1 cellular context compared by ENCODE assay signal in genomic region chr19:49664171-49665070, GRCh38.
A peak's percentile ranks its signal among the peaks of the same experiment; 100 is the strongest.
TF ChIP-seq lines count a peak whose summit lies in the region.

No MANE protein-coding gene starts in this region.

TF ChIP-seq in HepG2, 621 proteins besides CTCF, POLR2A, EP300 and RAD21 (continued from another document and continues in another):
- TF ChIP-seq SMC3 (IDR thresholded peaks at IDR 0.05; ENCODE audit: low read length) (no peak), AHDC1 (CRISPR knock-in tag; IDR thresholded peaks at IDR 0.05; ENCODE audit: borderline replicate concordance) (no peak), JARID2 (CRISPR knock-in tag; IDR thresholded peaks at IDR 0.05; ENCODE audit: insufficient replicate concordance) (no peak), ZNF569 (CRISPR knock-in tag; IDR thresholded peaks at IDR 0.05; ENCODE audit: borderline replicate concordance) (no peak), ZNF552 (CRISPR knock-in tag; IDR thresholded peaks at IDR 0.05; ENCODE audit: borderline replicate concordance) (no peak), THYN1 (CRISPR knock-in tag; IDR thresholded peaks at IDR 0.05; ENCODE audit: borderline replicate concordance, low read depth) (no peak), ZNF274 (CRISPR knock-in tag; IDR thresholded peaks at IDR 0.05) (no peak), FOSL1 (CRISPR knock-in tag; IDR thresholded peaks at IDR 0.05; ENCODE audit: borderline replicate concordance) (no peak), GLI4 (CRISPR knock-in tag; IDR thresholded peaks at IDR 0.05; ENCODE audit: borderline replicate concordance) (0 out of 2 replicates have a peak, but pooled peaks have one; percentile 33), ARHGAP35 (CRISPR knock-in tag; IDR thresholded peaks at IDR 0.05; ENCODE audit: borderline replicate concordance) (0 out of 2 replicates have a peak, but pooled peaks have one; percentile 61), ZMYM4 (CRISPR knock-in tag; IDR thresholded peaks at IDR 0.05) (no peak), NFIB (CRISPR knock-in tag; IDR thresholded peaks at IDR 0.05; ENCODE audit: borderline replicate concordance) (no peak), ZBTB3 (CRISPR knock-in tag; IDR thresholded peaks at IDR 0.05; ENCODE audit: borderline replicate concordance, low read depth) (no peak), NCOA5 (CRISPR knock-in tag; IDR thresholded peaks at IDR 0.05) (no peak), PREB (CRISPR knock-in tag; IDR thresholded peaks at IDR 0.05) (no peak), ZNF567 (CRISPR knock-in tag; IDR thresholded peaks at IDR 0.05; ENCODE audit: borderline replicate concordance) (no peak), ZNF230 (CRISPR knock-in tag; IDR thresholded peaks at IDR 0.05) (no peak; the same call in 1 of the 2 replicates), CREM (IDR thresholded peaks at IDR 0.05) (peak; percentile 33; the same call in 1 of the 2 replicates), CREM (CRISPR knock-in tag; IDR thresholded peaks at IDR 0.05) (no peak), CBX2 (IDR thresholded peaks at IDR 0.05; ENCODE audit: low read depth, low read length) (no peak), CBX2 (CRISPR knock-in tag; IDR thresholded peaks at IDR 0.05; ENCODE audit: low read depth) (no peak), ZNF225 (CRISPR knock-in tag; IDR thresholded peaks at IDR 0.05) (no peak), ZNF318 (CRISPR knock-in tag; IDR thresholded peaks at IDR 0.05) (no peak), TARDBP (CRISPR knock-in tag; IDR thresholded peaks at IDR 0.05) (no peak), KAT8 (CRISPR knock-in tag; IDR thresholded peaks at IDR 0.05) (peak; percentile 74; the same call in 1 of the 2 replicates), TCF7L2 (IDR thresholded peaks at IDR 0.05; ENCODE audit: low read depth, low read length) (no peak), ZNF83 (CRISPR knock-in tag; IDR thresholded peaks at IDR 0.05; ENCODE audit: borderline replicate concordance) (peak; percentile 25; the same call in 1 of the 2 replicates), ZNF547 (CRISPR knock-in tag; IDR thresholded peaks at IDR 0.05) (peak; percentile 51; the same call in 1 of the 2 replicates), TOPORS (CRISPR knock-in tag; IDR thresholded peaks at IDR 0.05) (no peak), ZNF263 (CRISPR knock-in tag; IDR thresholded peaks at IDR 0.05) (no peak), FOXP4 (CRISPR knock-in tag; IDR thresholded peaks at IDR 0.05) (no peak), SNAPC2 (CRISPR knock-in tag; IDR thresholded peaks at IDR 0.05) (no peak)
- TF ChIP-seq, protein P1, sequence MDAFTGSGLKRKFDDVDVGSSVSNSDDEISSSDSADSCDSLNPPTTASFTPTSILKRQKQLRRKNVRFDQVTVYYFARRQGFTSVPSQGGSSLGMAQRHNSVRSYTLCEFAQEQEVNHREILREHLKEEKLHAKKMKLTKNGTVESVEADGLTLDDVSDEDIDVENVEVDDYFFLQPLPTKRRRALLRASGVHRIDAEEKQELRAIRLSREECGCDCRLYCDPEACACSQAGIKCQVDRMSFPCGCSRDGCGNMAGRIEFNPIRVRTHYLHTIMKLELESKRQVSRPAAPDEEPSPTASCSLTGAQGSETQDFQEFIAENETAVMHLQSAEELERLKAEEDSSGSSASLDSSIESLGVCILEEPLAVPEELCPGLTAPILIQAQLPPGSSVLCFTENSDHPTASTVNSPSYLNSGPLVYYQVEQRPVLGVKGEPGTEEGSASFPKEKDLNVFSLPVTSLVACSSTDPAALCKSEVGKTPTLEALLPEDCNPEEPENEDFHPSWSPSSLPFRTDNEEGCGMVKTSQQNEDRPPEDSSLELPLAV (CRISPR knock-in tag; conservative IDR thresholded peaks at IDR 0.05; ENCODE audit: low read depth), result no peak
- TF ChIP-seq, protein P2, sequence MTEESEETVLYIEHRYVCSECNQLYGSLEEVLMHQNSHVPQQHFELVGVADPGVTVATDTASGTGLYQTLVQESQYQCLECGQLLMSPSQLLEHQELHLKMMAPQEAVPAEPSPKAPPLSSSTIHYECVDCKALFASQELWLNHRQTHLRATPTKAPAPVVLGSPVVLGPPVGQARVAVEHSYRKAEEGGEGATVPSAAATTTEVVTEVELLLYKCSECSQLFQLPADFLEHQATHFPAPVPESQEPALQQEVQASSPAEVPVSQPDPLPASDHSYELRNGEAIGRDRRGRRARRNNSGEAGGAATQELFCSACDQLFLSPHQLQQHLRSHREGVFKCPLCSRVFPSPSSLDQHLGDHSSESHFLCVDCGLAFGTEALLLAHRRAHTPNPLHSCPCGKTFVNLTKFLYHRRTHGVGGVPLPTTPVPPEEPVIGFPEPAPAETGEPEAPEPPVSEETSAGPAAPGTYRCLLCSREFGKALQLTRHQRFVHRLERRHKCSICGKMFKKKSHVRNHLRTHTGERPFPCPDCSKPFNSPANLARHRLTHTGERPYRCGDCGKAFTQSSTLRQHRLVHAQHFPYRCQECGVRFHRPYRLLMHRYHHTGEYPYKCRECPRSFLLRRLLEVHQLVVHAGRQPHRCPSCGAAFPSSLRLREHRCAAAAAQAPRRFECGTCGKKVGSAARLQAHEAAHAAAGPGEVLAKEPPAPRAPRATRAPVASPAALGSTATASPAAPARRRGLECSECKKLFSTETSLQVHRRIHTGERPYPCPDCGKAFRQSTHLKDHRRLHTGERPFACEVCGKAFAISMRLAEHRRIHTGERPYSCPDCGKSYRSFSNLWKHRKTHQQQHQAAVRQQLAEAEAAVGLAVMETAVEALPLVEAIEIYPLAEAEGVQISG (CRISPR knock-in tag; IDR thresholded peaks at IDR 0.05), result peak; percentile 60
- TF ChIP-seq, protein P3, sequence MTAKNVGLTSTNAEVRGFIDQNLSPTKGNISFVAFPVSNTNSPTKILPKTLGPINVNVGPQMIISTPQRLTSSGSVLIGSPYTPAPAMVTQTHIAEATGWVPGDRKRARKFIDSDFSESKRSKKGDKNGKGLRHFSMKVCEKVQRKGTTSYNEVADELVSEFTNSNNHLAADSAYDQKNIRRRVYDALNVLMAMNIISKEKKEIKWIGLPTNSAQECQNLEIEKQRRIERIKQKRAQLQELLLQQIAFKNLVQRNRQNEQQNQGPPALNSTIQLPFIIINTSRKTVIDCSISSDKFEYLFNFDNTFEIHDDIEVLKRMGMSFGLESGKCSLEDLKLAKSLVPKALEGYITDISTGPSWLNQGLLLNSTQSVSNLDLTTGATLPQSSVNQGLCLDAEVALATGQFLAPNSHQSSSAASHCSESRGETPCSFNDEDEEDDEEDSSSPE (CRISPR knock-in tag; IDR thresholded peaks at IDR 0.05), result no peak
